Comparison of ENCODE assay signal across 21 cellular contexts in the genomic region with DNA sequence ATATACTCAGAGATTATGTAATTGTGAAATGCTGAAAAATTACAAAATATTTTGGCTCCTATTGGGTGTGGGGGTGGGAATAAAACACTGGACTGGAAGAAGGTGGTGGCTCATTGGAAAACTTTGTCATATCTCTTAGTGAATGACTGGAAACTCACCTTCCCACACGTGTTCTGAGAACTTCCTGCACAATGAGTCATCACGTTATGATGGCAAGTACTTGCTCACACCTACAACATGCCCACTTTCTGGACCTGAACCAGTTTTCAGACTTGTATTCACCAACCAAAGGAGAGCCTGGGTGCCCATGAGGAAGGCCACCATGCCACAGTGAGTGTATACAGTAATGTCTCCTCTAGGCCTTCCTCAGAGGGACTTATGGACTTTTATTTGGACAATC.
"Had no signal": no experiment of that assay in that cellular context is flagged by ENCODE, and none has a peak within 500 bp of the region (broad histone marks: within the 10 kb centered on the region; RNA-seq: fewer than 3 reads in every experiment).

No MANE protein-coding gene starts in this region.

- ATAC-seq: activated CD8-positive, alpha-beta memory T cell treated with anti-CD3 and anti-CD28 coated beads, Interleukin-2, amount 10 ng/mL, durations not matched to agents 7 days and 5 days; activated naive CD8-positive, alpha-beta T cell treated with anti-CD3 and anti-CD28 coated beads, Interleukin-2, amount 50 U/mL, for 24 hours; left cardiac atrium; lower lobe of right lung; right lobe of liver; stimulated activated naive CD8-positive, alpha-beta T cell treated with anti-CD3 and anti-CD28 coated beads, Interleukin-15, Interleukin-2, amounts not matched to agents 100 U/mL and 50 U/mL, for 24 hours; T-helper 17 cell; upper lobe of right lung had no signal

- DNase-seq: activated CD4-positive, alpha-beta T cell treated with anti-CD3 and anti-CD28 coated beads, Interleukin-2, amount 50 U/mL, for 48 hours; activated CD8-positive, alpha-beta memory T cell treated with anti-CD3 and anti-CD28 coated beads, Interleukin-2, amount 10 ng/mL, durations not matched to agents 7 days and 5 days; activated naive CD4-positive, alpha-beta T cell treated with anti-CD3 and anti-CD28 coated beads for 36 hours; activated naive CD8-positive, alpha-beta T cell treated with anti-CD3 and anti-CD28 coated beads, Interleukin-2, amount 50 U/mL, for 24 hours; activated T-cell treated with anti-CD3 and anti-CD28 coated beads, Interleukin-2, amount 50 U/mL, for 1 hour; aorta; esophagus squamous epithelium; glutamatergic neuron; left cardiac atrium; lower lobe of right lung; nephron progenitor cell; right lobe of liver; stimulated activated CD4-positive, alpha-beta T cell treated with anti-CD3 and anti-CD28 coated beads, Interleukin-4, amount 100 ng/mL, for 4 hours; stimulated activated CD8-positive, alpha-beta memory T cell treated with anti-CD3 and anti-CD28 coated beads, Interleukin-4, amount 100 ng/mL, for 48 hours; stimulated activated naive CD8-positive, alpha-beta T cell treated with anti-CD3 and anti-CD28 coated beads, Interleukin-15, Interleukin-2, amounts not matched to agents 100 U/mL and 50 U/mL, for 24 hours; T-helper 17 cell; testis; upper lobe of right lung; WERI-Rb-1 had no signal

- H3K4me3 ChIP-seq: esophagus squamous epithelium, lower lobe of right lung, prostate gland, right lobe of liver, smooth muscle cell, testis, upper lobe of right lung had no signal

- H3K36me3 ChIP-seq: esophagus squamous epithelium, lower lobe of right lung, prostate gland, right lobe of liver, upper lobe of right lung had no signal

- H3K4me1 ChIP-seq: esophagus squamous epithelium, lower lobe of right lung, prostate gland, right lobe of liver, testis, upper lobe of right lung had no signal

- H3K9me3 ChIP-seq: esophagus squamous epithelium, lower lobe of right lung, prostate gland, right lobe of liver, testis, upper lobe of right lung had no signal

- H3K27ac ChIP-seq: esophagus squamous epithelium, lower lobe of right lung, prostate gland, right lobe of liver, testis, upper lobe of right lung, WERI-Rb-1 had no signal

- H3K4me2 ChIP-seq: smooth muscle cell had no signal
